ENCODE assay signal across 8 cellular contexts in genomic region chr6:108295676-108296075, GRCh38. TPM values are rescaled to one million over a fixed set of nuclear protein-coding genes. Genes with fewer than 3 reads are reported as not detected.
DNase-seq lines count a peak whose midpoint lies in the region; ATAC-seq and TF ChIP-seq lines count a peak whose summit lies in the region.

No MANE protein-coding gene starts in this region.

- peak overlapping the region; percentile 94 to 97 (median 95) for H3K27ac ChIP-seq in stomach

- peak; percentile 56 for DNase-seq in SHP77 treated with DMSO at 0.1 percent for 48 hours (lab: John Stamatoyannopoulos, UW)
- no peak for DNase-seq in SHP77 (lab: John Stamatoyannopoulos, UW)
- DNase-seq in activated B cell treated with CpG ODN at 0.5 μM for 24 hours: no peak
- DNase-seq in stomach: no peak
- no peak for DNase-seq in stimulated activated CD4-positive, alpha-beta T cell treated with anti-CD3 and anti-CD28 coated beads, Interleukin-4, amount 100 ng/mL, for 24 hours
- DNase-seq in SW 1271 (lab: John Stamatoyannopoulos, UW): no peak

- no peaks in the 10 kb centered on the region for H3K27me3 ChIP-seq in stomach

- TF ChIP-seq CTCF in activated B cell treated with CpG ODN at 0.5 μM for 24 hours (IDR thresholded peaks at IDR 0.05): no peak
- TF ChIP-seq CTCF in stomach (IDR thresholded peaks at IDR 0.05): no peak

- H3K4me3 ChIP-seq in iPS-11a (ENCODE audit: low read depth, low read length) (peak overlapping the region; percentile 88), stomach (peak overlapping the region; percentile 62 to 89 (median 80))

- peaks cover 12 to 18% (median 16%) of the 10 kb centered on the region in 4 donors for H3K4me1 ChIP-seq in stomach

- ATAC-seq in activated B cell treated with CpG ODN at 0.5 μM for 24 hours (ENCODE audit: low read depth): no peak
- ATAC-seq in HG02973 (IDR thresholded peaks at IDR 0.05; ENCODE audit: unreplicated experiment): no peak

- peaks cover 30% of the 10 kb centered on the region for H3K4me1 Mint-ChIP-seq in activated B cell treated with CpG ODN at 0.5 μM for 24 hours

- 58 to 68% (median 60%) methylated on average over 7 of the region's 7 CpGs for WGBS in stomach, 5 donors

- no peaks in the 10 kb centered on the region for H3K27me3 Mint-ChIP-seq in activated B cell treated with CpG ODN at 0.5 μM for 24 hours

- peak overlapping the region; percentile 99 for H3K4me3 Mint-ChIP-seq in activated B cell treated with CpG ODN at 0.5 μM for 24 hours

- no peaks in the 10 kb centered on the region for H3K9me3 ChIP-seq in stomach

- POLR2A ChIA-PET in activated B cell treated with CpG ODN at 0.5 μM for 24 hours (lab: Charles Lee): interaction anchor here (0.5 to 3.9 kb wide), 11 partner anchors 13 to 836 kb away, joined by 3 to 102 read pairs (median 7); partner anchors contain the start of genes PDSS2 and SNX3

- H3K27ac Mint-ChIP-seq in activated B cell treated with CpG ODN at 0.5 μM for 24 hours: peak overlapping the region; percentile 100

- intact Hi-C loops in activated B cell treated with CpG ODN at 0.5 μM for 24 hours (cut with micrococcal nuclease) (loop anchor here (1.0 to 10.0 kb wide), 6 partner anchors 34 to 1089 kb away; partner anchors contain the start of genes ARMC2, CD164, CEP57L1 and SEC63), stomach (cut with DNase I; ENCODE audit: low total_unique reads) (no loop called here)

- no peaks in the 10 kb centered on the region for H3K36me3 ChIP-seq in stomach

- CTCF ChIA-PET in activated B cell treated with CpG ODN at 0.5 μM for 24 hours (lab: Charles Lee): interaction anchor here (2.3 kb wide), 1 partner anchor 35 kb away, joined by 6 read pairs; the partner anchor contains the start of gene SNX3

- no peak for TF ChIP-seq POLR2A in stomach (IDR thresholded peaks at IDR 0.05)

- no peak for TF ChIP-seq EP300 in stomach (IDR thresholded peaks at IDR 0.05)

- peaks cover 9% of the 10 kb centered on the region for H3K36me3 Mint-ChIP-seq in activated B cell treated with CpG ODN at 0.5 μM for 24 hours (ENCODE audit: low read depth)

- H3K9me3 Mint-ChIP-seq in activated B cell treated with CpG ODN at 0.5 μM for 24 hours: no peaks in the 10 kb centered on the region

RNA-seq across cellular contexts. Expression of gene AFG1L, which starts 0.8 kb away (rescaled TPM):
- total RNA-seq in activated B cell treated with CpG ODN at 0.5 μM for 24 hours (7.5 and 10.3 TPM in 2 replicates), stomach (10 to 100 TPM in 1 of 5 donors, 1 to 10 TPM in 2, under 1 TPM in 1, not detected in 1; 0.45 to 18.5 (median 6.4) TPM)
- polyA plus RNA-seq in stomach: 1 to 10 TPM; 2.1 to 3.2 (median 2.4) TPM

RNA-seq across cellular contexts. Expression of gene SNX3, which starts 34.8 kb away (rescaled TPM):
- total RNA-seq in activated B cell treated with CpG ODN at 0.5 μM for 24 hours: 121 and 133 TPM in 2 replicates
- total RNA-seq in stomach: 100 to 1,000 TPM in 2 of 5 donors, 10 to 100 TPM in 3; 46.1 to 166 (median 86.4) TPM
- 100 to 1,000 TPM; 169 to 199 (median 196) TPM for polyA plus RNA-seq in stomach
